8 cellular contexts compared by ENCODE assay signal in the genomic region with DNA sequence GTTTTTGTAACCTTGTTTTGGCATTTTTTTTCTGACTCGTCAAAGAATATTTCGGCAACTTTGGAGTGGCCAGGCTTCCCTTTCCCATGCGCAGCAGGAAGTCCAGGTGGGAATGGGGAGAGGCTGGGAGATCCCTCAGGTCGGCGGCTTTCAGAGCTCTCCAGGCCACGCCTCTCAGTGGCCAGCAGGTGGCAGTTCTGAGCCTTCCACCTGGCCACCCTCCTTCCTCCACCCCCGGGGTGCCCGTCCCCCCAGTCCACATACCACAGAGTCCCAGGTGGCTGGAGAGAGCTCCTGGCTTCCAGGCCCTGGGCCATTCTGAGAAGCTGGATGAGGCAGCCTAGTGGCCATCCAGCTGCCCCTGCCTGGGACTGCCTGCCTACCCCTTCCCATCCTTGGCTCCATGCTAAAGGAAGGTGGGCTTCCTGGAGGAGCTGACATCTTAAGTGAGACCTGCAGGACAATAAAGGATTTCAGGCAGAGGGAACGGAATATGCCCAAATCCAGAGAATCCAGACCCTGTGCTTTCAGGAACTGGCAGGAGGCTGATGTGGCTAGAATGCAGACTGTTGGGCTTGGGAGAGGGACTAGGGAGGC. TPM values are rescaled to one million over a fixed set of nuclear protein-coding genes. Genes with fewer than 3 reads are reported as not detected.
A peak's percentile ranks its signal among the peaks of the same experiment; 100 is the strongest.
DNase-seq lines count a peak whose midpoint lies in the region; ATAC-seq and TF ChIP-seq lines count a peak whose summit lies in the region.

No MANE protein-coding gene starts in this region.

- WGBS in right lobe of liver (ENCODE audit: insufficient coverage, low coverage, low lambda C conversion rate, missing lambda C conversion rate): 0% methylated on average over 5 of the region's 9 CpGs

- H3K36me3 ChIP-seq in right lobe of liver: no peaks in the 10 kb centered on the region

- peak; percentile 39 to 66 (median 58) for TF ChIP-seq CTCF in right lobe of liver (IDR thresholded peaks at IDR 0.05)

- peak; percentile 16 for DNase-seq in NCI-H2171 treated with DMSO at 0.1 percent for 48 hours (lab: John Stamatoyannopoulos, UW)
- no peak for DNase-seq in NCI-H2171 (lab: John Stamatoyannopoulos, UW)
- DNase-seq in NCI-H748 (lab: John Stamatoyannopoulos, UW; ENCODE audit: unreplicated experiment): peak; percentile 60
- DNase-seq in astrocyte of the hippocampus (ENCODE audit: low read depth, low spot score): peak; percentile 24
- peak in 1 of 3 donors; percentile 52 for DNase-seq in right lobe of liver
- no peak for DNase-seq in SIG-M5 (lab: John Stamatoyannopoulos, UW)
- DNase-seq in ureter (ENCODE audit: low spot score): no peak

- H3K27ac ChIP-seq in right lobe of liver: no peak overlapping the region

- H3K9me3 ChIP-seq in right lobe of liver: no peaks in the 10 kb centered on the region

- H3K4me3 ChIP-seq in right lobe of liver: no peak overlapping the region

- no peaks in the 10 kb centered on the region for H3K4me1 ChIP-seq in right lobe of liver

- ATAC-seq in right lobe of liver: peak; percentile 66 to 74 (median 70)
- no peak for ATAC-seq in HG02763 (IDR thresholded peaks at IDR 0.05; ENCODE audit: unreplicated experiment)

- intact Hi-C loops in right lobe of liver (cut with DNase I): no loop called here

- TF ChIP-seq POLR2A in right lobe of liver (IDR thresholded peaks at IDR 0.05): no peak

- no peaks in the 10 kb centered on the region for H3K27me3 ChIP-seq in right lobe of liver

RNA-seq across cellular contexts. Expression of gene CCNE1, which starts 46.3 kb away (rescaled TPM):
- total RNA-seq in right lobe of liver: 1 to 10 TPM in 3 of 6 experiments, under 1 TPM in 3; 0.26 to 2.2 (median 0.90) TPM
- 3.6 TPM for total RNA-seq in ureter

Comparison
In these comparisons a context has a peak if more than half of its experiments do, and no peak if none do; other contexts are left out.
1. DNase-seq: peak in NCI-H2171 treated with DMSO at 0.1 percent for 48 hours (single experiment), NCI-H748 (single experiment) and astrocyte of the hippocampus (single experiment); none in NCI-H2171 (single experiment), SIG-M5 (single experiment) and ureter (single experiment).